ENCODE assay signal across 15 cellular contexts in genomic region chr1:17739050-17739449, GRCh38. TPM values are rescaled to one million over a fixed set of nuclear protein-coding genes. Genes with fewer than 3 reads are reported as not detected.
DNase-seq lines count a peak whose midpoint lies in the region; ATAC-seq and TF ChIP-seq lines count a peak whose summit lies in the region.
"Had no signal": no experiment of that assay in that cellular context is flagged by ENCODE, and none has a peak within 500 bp of the region (broad histone marks: within the 10 kb centered on the region; RNA-seq: fewer than 3 reads in every experiment).

No MANE protein-coding gene starts in this region.

- no peak overlapping the region for H2BK12ac ChIP-seq in H9 (ENCODE audit: insufficient read length, low read depth, low read length)

- H3K9ac ChIP-seq in H9 (ENCODE audit: extremely low read depth, insufficient read length, low read length), result no peak overlapping the region
- H3K9ac ChIP-seq: KMS-11 had no signal

- H3K36me3 Mint-ChIP-seq in H9 (ENCODE audit: insufficient read depth in 1 of 3, low read depth in 3 of 3) (no peaks in the 10 kb centered on the region), WTC11 (no peaks in the 10 kb centered on the region)
- H3K36me3 Mint-ChIP-seq: CD4-positive, CD25-positive, alpha-beta regulatory T cell had no signal

- H2BK20ac ChIP-seq in H9 (ENCODE audit: low read depth, low read length, poor library complexity, severe bottlenecking), result no peak overlapping the region

- no peak overlapping the region for H3K14ac ChIP-seq in H9 (ENCODE audit: insufficient read depth, low read length)

- no peak overlapping the region for H2BK15ac ChIP-seq in H9 (ENCODE audit: low read depth, low read length)

- H4K20me1 ChIP-seq in H9 (ENCODE audit: control insufficient read depth, insufficient read depth, insufficient read length), result no peaks in the 10 kb centered on the region

- DNase-seq in H9, result no peak
- no peak for DNase-seq in WTC11 (ENCODE audit: low spot score)
- DNase-seq in iPS-NIHi11 (ENCODE audit: low spot score), result peak; percentile 51
- no peak for DNase-seq in NCI-H2227 treated with DMSO at 0.1 percent for 48 hours (lab: John Stamatoyannopoulos, UW)
- no peak for DNase-seq in GM03348 (ENCODE audit: low spot score)
- DNase-seq in EL, result no peak
- no peak for DNase-seq in amniotic stem cell (lab: John Stamatoyannopoulos, UW)
- DNase-seq: ACHN; BE2C; C1 segment of cervical spinal cord; Caco-2; CD4-positive, CD25-positive, alpha-beta regulatory T cell; GF-D8 had no signal

- H3K27me3 ChIP-seq in H9 (ENCODE audit: insufficient read depth, low read length), result no peaks in the 10 kb centered on the region; the same call in 1 of the 2 replicates
- H3K27me3 ChIP-seq: BE2C had no signal

- H3K4me3 Mint-ChIP-seq in H9, result no peak overlapping the region
- H3K4me3 Mint-ChIP-seq in WTC11, result no peak overlapping the region
- H3K4me3 Mint-ChIP-seq: CD4-positive, CD25-positive, alpha-beta regulatory T cell had no signal

- no peaks in the 10 kb centered on the region for H3K79me1 ChIP-seq in H9 (ENCODE audit: insufficient read depth, low read depth, low read length, poor library complexity, severe bottlenecking)

- no peak overlapping the region for H4K5ac ChIP-seq in H9 (ENCODE audit: insufficient read length, low read depth, low read length)

- H3K56ac ChIP-seq in H9 (ENCODE audit: insufficient read length, low read depth, low read length), result no peak overlapping the region

- POLR2A ChIA-PET in WTC11 (lab: Charles Lee), result no interaction called here

- no peak overlapping the region for H3K18ac ChIP-seq in H9 (ENCODE audit: insufficient read length, low read depth, low read length)

- no peak overlapping the region for H3K23ac ChIP-seq in H9 (ENCODE audit: insufficient read length, low read depth, low read length)

- no peak overlapping the region for H2BK5ac ChIP-seq in H9 (ENCODE audit: insufficient read length, low read length)

- H3K4me2 ChIP-seq in H9 (ENCODE audit: insufficient read depth, insufficient read length, low read length), result no peak overlapping the region
- H3K4me2 ChIP-seq: KMS-11 had no signal

- no peak overlapping the region for H3K4ac ChIP-seq in H9 (ENCODE audit: low read depth, low read length)

- H2AK5ac ChIP-seq in H9 (ENCODE audit: insufficient read length, low read length), result no peak overlapping the region

- CTCF ChIA-PET in WTC11 (lab: Charles Lee), result interaction anchor here (0.7 to 2.1 kb wide), 5 partner anchors 35 to 164 kb away, joined by 3 to 11 read pairs (median 3); no protein-coding TSS in a partner anchor

- no peaks in the 10 kb centered on the region for H3K9me3 Mint-ChIP-seq in H9
- H3K9me3 Mint-ChIP-seq in WTC11, result no peaks in the 10 kb centered on the region
- H3K9me3 Mint-ChIP-seq: CD4-positive, CD25-positive, alpha-beta regulatory T cell had no signal

- H3K4me1 ChIP-seq in H9 (ENCODE audit: insufficient read depth, low read length), result no peaks in the 10 kb centered on the region
- H3K4me1 ChIP-seq: BE2C, Caco-2 had no signal

- H3K4me1 Mint-ChIP-seq in H9 (peaks cover 13 to 43% of the 10 kb centered on the region in 2 experiments), WTC11 (peaks cover 14% of the 10 kb centered on the region)
- H3K4me1 Mint-ChIP-seq: CD4-positive, CD25-positive, alpha-beta regulatory T cell had no signal

- no peak overlapping the region for H2AFZ ChIP-seq in H9 (ENCODE audit: low read length)

- H4K8ac ChIP-seq in H9 (replicated peaks; ENCODE audit: insufficient read length, low read depth, low read length), result no peak overlapping the region

- ATAC-seq in WTC11, result peak; percentile 46
- ATAC-seq: GM12878 had no signal

- no peak overlapping the region for H4K91ac ChIP-seq in H9 (ENCODE audit: insufficient read length, low read depth, low read length)

- no peak overlapping the region for H3K27ac ChIP-seq in H9 (ENCODE audit: insufficient read length, low read depth, low read length)
- H3K27ac ChIP-seq: KMS-11 had no signal

- H2BK120ac ChIP-seq in H9 (ENCODE audit: low read depth, low read length, poor library complexity, severe bottlenecking), result no peak overlapping the region

- no peak overlapping the region for H3T11ph ChIP-seq in H9 (ENCODE audit: low read length)

- TF ChIP-seq CTCF in H9 (conservative IDR thresholded peaks at IDR 0.05) (no peak), WTC11 (IDR thresholded peaks at IDR 0.05) (no peak)

- H3K27ac Mint-ChIP-seq in H9, result peak overlapping the region; percentile 17 to 96 (median 70); a peak in 5 of 7 replicates
- H3K27ac Mint-ChIP-seq in WTC11, result 0 out of 2 replicates have a peak overlapping the region, but pooled peaks have one; percentile 60
- H3K27ac Mint-ChIP-seq: CD4-positive, CD25-positive, alpha-beta regulatory T cell had no signal

- no peaks in the 10 kb centered on the region for H3K79me2 ChIP-seq in H9 (ENCODE audit: insufficient read depth, low read length)

- H3K27me3 Mint-ChIP-seq in H9 (ENCODE audit: low read depth) (no peaks in the 10 kb centered on the region), WTC11 (ENCODE audit: low read depth) (no peaks in the 10 kb centered on the region; the same call in 1 of the 2 replicates)

- H3K9me3 ChIP-seq in H9 (ENCODE audit: control insufficient read depth, low read depth, low read length), result no peaks in the 10 kb centered on the region
- H3K9me3 ChIP-seq: BE2C, Caco-2 had no signal

- H3K23me2 ChIP-seq in H9 (ENCODE audit: insufficient read length, low read depth, low read length, poor library complexity, severe bottlenecking), result no peaks in the 10 kb centered on the region

TF ChIP-seq in WTC11, 78 proteins besides CTCF, POLR2A, EP300 and RAD21:
- TF ChIP-seq, protein P1, sequence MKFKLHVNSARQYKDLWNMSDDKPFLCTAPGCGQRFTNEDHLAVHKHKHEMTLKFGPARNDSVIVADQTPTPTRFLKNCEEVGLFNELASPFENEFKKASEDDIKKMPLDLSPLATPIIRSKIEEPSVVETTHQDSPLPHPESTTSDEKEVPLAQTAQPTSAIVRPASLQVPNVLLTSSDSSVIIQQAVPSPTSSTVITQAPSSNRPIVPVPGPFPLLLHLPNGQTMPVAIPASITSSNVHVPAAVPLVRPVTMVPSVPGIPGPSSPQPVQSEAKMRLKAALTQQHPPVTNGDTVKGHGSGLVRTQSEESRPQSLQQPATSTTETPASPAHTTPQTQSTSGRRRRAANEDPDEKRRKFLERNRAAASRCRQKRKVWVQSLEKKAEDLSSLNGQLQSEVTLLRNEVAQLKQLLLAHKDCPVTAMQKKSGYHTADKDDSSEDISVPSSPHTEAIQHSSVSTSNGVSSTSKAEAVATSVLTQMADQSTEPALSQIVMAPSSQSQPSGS (CRISPR knock-in tag; IDR thresholded peaks at IDR 0.05; ENCODE audit: borderline replicate concordance, low read depth), result no peak
- no peak for TF ChIP-seq SP1 (CRISPR knock-in tag; conservative IDR thresholded peaks at IDR 0.05)
- TF ChIP-seq JAZF1 (CRISPR knock-in tag; IDR thresholded peaks at IDR 0.05), result no peak
- TF ChIP-seq ELF4 (CRISPR knock-in tag; IDR thresholded peaks at IDR 0.05; ENCODE audit: low read depth), result no peak
- TF ChIP-seq, protein P2, sequence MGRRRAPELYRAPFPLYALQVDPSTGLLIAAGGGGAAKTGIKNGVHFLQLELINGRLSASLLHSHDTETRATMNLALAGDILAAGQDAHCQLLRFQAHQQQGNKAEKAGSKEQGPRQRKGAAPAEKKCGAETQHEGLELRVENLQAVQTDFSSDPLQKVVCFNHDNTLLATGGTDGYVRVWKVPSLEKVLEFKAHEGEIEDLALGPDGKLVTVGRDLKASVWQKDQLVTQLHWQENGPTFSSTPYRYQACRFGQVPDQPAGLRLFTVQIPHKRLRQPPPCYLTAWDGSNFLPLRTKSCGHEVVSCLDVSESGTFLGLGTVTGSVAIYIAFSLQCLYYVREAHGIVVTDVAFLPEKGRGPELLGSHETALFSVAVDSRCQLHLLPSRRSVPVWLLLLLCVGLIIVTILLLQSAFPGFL (CRISPR knock-in tag; IDR thresholded peaks at IDR 0.05; ENCODE audit: borderline replicate concordance), result no peak

RNA-seq across cellular contexts. Expression of gene ACTL8, which starts 16.1 kb away (rescaled TPM):
- 0.26 TPM in 1 of 2 replicates, not detected in the other for total RNA-seq in H9 (2021)
- 0.80 to 1.6 TPM (median 0.87 TPM) in 3 replicates for total RNA-seq in WTC11 (2021)
- total RNA-seq: CD4-positive, CD25-positive, alpha-beta regulatory T cell; GM12878 had no signal
